Comparison of ENCODE assay signal across 16 cellular contexts in genomic region chr22:31812977-31813605, GRCh38.
"Had no signal": no experiment of that assay in that cellular context is flagged by ENCODE, and none has a peak within 500 bp of the region (broad histone marks: within the 10 kb centered on the region; RNA-seq: fewer than 3 reads in every experiment).

No MANE protein-coding gene starts in this region.

- H3K27ac Mint-ChIP-seq: activated CD8-positive, alpha-beta T cell treated with anti-CD3 and anti-CD28 coated beads, Interleukin-2, amount 10 ng/mL, durations not matched to agents 7 days and 5 days; nephron progenitor cell had no signal

- ATAC-seq: activated CD8-positive, alpha-beta T cell treated with anti-CD3 and anti-CD28 coated beads, Interleukin-2, amount 10 ng/mL, durations not matched to agents 7 days and 5 days; heart left ventricle; left ventricle myocardium superior had no signal

- DNase-seq: activated CD4-positive, alpha-beta T cell treated with anti-CD3 and anti-CD28 coated beads for 4 hours; activated CD8-positive, alpha-beta memory T cell treated with anti-CD3 and anti-CD28 coated beads, Interleukin-2, amount 50 U/mL, for 48 hours; activated CD8-positive, alpha-beta T cell treated with anti-CD3 and anti-CD28 coated beads, Interleukin-2, amount 10 ng/mL, durations not matched to agents 7 days and 5 days; activated naive CD4-positive, alpha-beta T cell; colonic mucosa; effector CD4-positive, alpha-beta T cell; heart left ventricle; left ventricle myocardium superior; mesendoderm; nephron progenitor cell; sigmoid colon; stimulated activated CD4-positive, alpha-beta T cell treated with anti-CD3 and anti-CD28 coated beads, Interleukin-12 subunit alpha, Interleukin-12 subunit beta, amount 100 ng/mL, for 4 hours; stimulated activated naive CD4-positive, alpha-beta T cell treated with Interleukin-2 at 50 U/mL for 16 hours; trophoblast cell had no signal

- H3K9me3 Mint-ChIP-seq: nephron progenitor cell had no signal

- H3K27ac ChIP-seq: colonic mucosa, heart left ventricle, sigmoid colon had no signal

- FAIRE-seq: frontal cortex, keratinocyte had no signal
